In the genomic region with DNA sequence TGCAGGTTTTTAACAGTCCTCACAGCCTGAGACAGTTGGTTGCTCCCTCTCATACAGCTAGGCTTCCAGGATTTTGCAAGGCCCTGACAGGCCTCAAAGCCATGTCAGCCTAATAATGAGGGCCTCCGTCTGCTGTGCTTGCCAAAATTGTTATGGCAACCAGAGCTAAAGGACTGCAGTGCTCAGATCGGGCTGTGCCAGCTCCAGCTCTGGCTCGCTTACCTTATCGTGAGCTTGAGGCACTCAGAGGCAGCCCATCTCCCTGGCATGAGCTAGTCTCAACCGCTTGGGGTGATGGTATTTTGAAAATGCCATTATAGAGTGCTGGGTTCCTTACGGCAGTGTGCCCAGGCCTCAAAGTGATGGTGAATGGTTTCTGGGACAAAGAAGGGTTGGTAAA, we compare ENCODE assay signal across 18 cellular contexts. TPM values are rescaled to one million over a fixed set of nuclear protein-coding genes. Genes with fewer than 3 reads are reported as not detected.
DNase-seq lines count a peak whose midpoint lies in the region; ATAC-seq, FAIRE-seq and TF ChIP-seq lines count a peak whose summit lies in the region.
"Had no signal": no experiment of that assay in that cellular context is flagged by ENCODE, and none has a peak within 500 bp of the region (broad histone marks: within the 10 kb centered on the region; RNA-seq: fewer than 3 reads in every experiment).

No MANE protein-coding gene starts in this region.

- H3K79me2 ChIP-seq in astrocyte (ENCODE audit: insufficient read depth, low read length), result peaks cover 98% of the 10 kb centered on the region

- TF ChIP-seq CTCF in astrocyte (IDR thresholded peaks at IDR 0.05; ENCODE audit: insufficient read depth, low read depth, low read length) (no peak), right atrium auricular region (IDR thresholded peaks at IDR 0.05) (no peak), coronary artery (IDR thresholded peaks at IDR 0.05) (no peak), GM10266 (IDR thresholded peaks at IDR 0.05; ENCODE audit: control insufficient read depth, insufficient read depth, low read depth, missing control alignments) (no peak), mesothelial cell of epicardium (IDR thresholded peaks at IDR 0.05; ENCODE audit: unreplicated experiment) (no peak)

- peak; percentile 81 for ATAC-seq in Right ventricle myocardium inferior
- ATAC-seq: stimulated activated memory B cell treated with anti-CD40 and anti-IgM and Interleukin-4, amounts not matched to agents 10 μg/mL and 1 μg/mL and 100 μg/mL, for 72 hours had no signal

- H3K4me1 Mint-ChIP-seq in astrocyte (ENCODE audit: low read depth, unreplicated experiment), result peaks cover 25% of the 10 kb centered on the region
- H3K4me1 Mint-ChIP-seq in mesothelial cell of epicardium, result peaks cover 15% of the 10 kb centered on the region

- no peaks in the 10 kb centered on the region for H3K9me3 ChIP-seq in astrocyte (ENCODE audit: insufficient read depth, low read depth, low read length)
- H3K9me3 ChIP-seq in right atrium auricular region, result no peaks in the 10 kb centered on the region
- H3K9me3 ChIP-seq: upper lobe of left lung had no signal

- H3K36me3 Mint-ChIP-seq in astrocyte (ENCODE audit: low read depth, unreplicated experiment) (peaks cover 25% of the 10 kb centered on the region), mesothelial cell of epicardium (peaks cover 11% of the 10 kb centered on the region)

- no peaks in the 10 kb centered on the region for H3K9me3 Mint-ChIP-seq in astrocyte (ENCODE audit: unreplicated experiment)
- no peaks in the 10 kb centered on the region for H3K9me3 Mint-ChIP-seq in mesothelial cell of epicardium
- H3K9me3 Mint-ChIP-seq: CD8-positive, alpha-beta memory T cell; nephron; stimulated activated memory B cell treated with anti-CD40 and anti-IgM and Interleukin-4, amounts not matched to agents 10 μg/mL and 1 μg/mL and 100 μg/mL, for 72 hours had no signal

- H3K4me3 ChIP-seq in astrocyte (ENCODE audit: insufficient read depth, low read depth, low read length) (no peak overlapping the region), right atrium auricular region (no peak overlapping the region), coronary artery (no peak overlapping the region)
- H3K4me3 ChIP-seq: cardiac muscle cell, upper lobe of left lung had no signal

- peaks cover 30% of the 10 kb centered on the region for H3K4me1 ChIP-seq in astrocyte (ENCODE audit: insufficient read depth, low read length)
- H3K4me1 ChIP-seq in right atrium auricular region, result peaks cover 0 to 43% of the 10 kb centered on the region in 2 donors

- H3K27me3 ChIP-seq in astrocyte (ENCODE audit: insufficient read depth, low read length) (no peaks in the 10 kb centered on the region), right atrium auricular region (no peaks in the 10 kb centered on the region)
- H3K27me3 ChIP-seq: cardiac muscle cell, upper lobe of left lung had no signal

- peak overlapping the region; percentile 50 for H3K9ac ChIP-seq in astrocyte (ENCODE audit: low read length)

- no peak overlapping the region for H2AFZ ChIP-seq in astrocyte (ENCODE audit: low read depth, low read length)

- DNase-seq in Right ventricle myocardium inferior (ENCODE audit: missing footprints), result no peak
- DNase-seq in cardiac septum (ENCODE audit: low spot score), result no peak
- no peak for DNase-seq in astrocyte (ENCODE audit: low read depth)
- no peak for DNase-seq in right atrium auricular region (ENCODE audit: low spot score)
- DNase-seq in coronary artery (ENCODE audit: low spot score), result no peak
- DNase-seq in GM10266 (ENCODE audit: extremely low spot score), result no peak
- DNase-seq in mesothelial cell of epicardium (ENCODE audit: low spot score in 2 of 2, unreplicated experiment in 2 of 2), result no peak
- no peak for DNase-seq in activated effector memory CD4-positive, alpha-beta T cell treated with anti-CD3 and anti-CD28 coated beads, Interleukin-2, amount 50 U/mL, for 16 hours
- DNase-seq: activated CD4-positive, CD25-positive, alpha-beta regulatory T cell; CD8-positive, alpha-beta memory T cell; mesendoderm; NCI-H187; upper lobe of left lung had no signal

- FAIRE-seq in astrocyte (lab: Jason Lieb, UNC), result no peak
- FAIRE-seq: H54 had no signal

- H3K36me3 ChIP-seq in astrocyte (ENCODE audit: insufficient read depth, low read length) (peaks cover 27% of the 10 kb centered on the region), right atrium auricular region (peaks cover 4% of the 10 kb centered on the region)

- intact Hi-C loops in Right ventricle myocardium inferior (cut with DNase I) (loop anchor here (2.0 to 5.0 kb wide), 3 partner anchors 306 to 641 kb away; no protein-coding TSS in a partner anchor), cardiac septum (cut with DNase I) (loop anchor here (5.0 to 10.0 kb wide), 5 partner anchors 196 to 636 kb away; partner anchors contain the start of genes CDKN2B and DMRTA1)

- H3K27me3 Mint-ChIP-seq in astrocyte (ENCODE audit: low read depth, unreplicated experiment) (no peaks in the 10 kb centered on the region), mesothelial cell of epicardium (ENCODE audit: low read depth) (no peaks in the 10 kb centered on the region)
- H3K27me3 Mint-ChIP-seq: CD8-positive, alpha-beta memory T cell; stimulated activated memory B cell treated with anti-CD40 and anti-IgM and Interleukin-4, amounts not matched to agents 10 μg/mL and 1 μg/mL and 100 μg/mL, for 72 hours had no signal

- H3K27ac ChIP-seq in astrocyte (ENCODE audit: low read depth, low read length) (no peak overlapping the region), right atrium auricular region (peak overlapping the region; percentile 15 to 45), coronary artery (no peak overlapping the region)
- H3K27ac ChIP-seq: cardiac muscle cell had no signal

- H3K27ac Mint-ChIP-seq in astrocyte (ENCODE audit: unreplicated experiment) (no peak overlapping the region), mesothelial cell of epicardium (no peak overlapping the region)

- H3K4me2 ChIP-seq in astrocyte (ENCODE audit: low read length), result no peak overlapping the region

- peaks cover 54% of the 10 kb centered on the region for H4K20me1 ChIP-seq in astrocyte (ENCODE audit: insufficient read depth, low read length)

- H3K4me3 Mint-ChIP-seq in astrocyte (ENCODE audit: unreplicated experiment) (no peak overlapping the region), mesothelial cell of epicardium (no peak overlapping the region)
- H3K4me3 Mint-ChIP-seq: nephron; stimulated activated memory B cell treated with anti-CD40 and anti-IgM and Interleukin-4, amounts not matched to agents 10 μg/mL and 1 μg/mL and 100 μg/mL, for 72 hours had no signal

RNA-seq across cellular contexts. Expression of gene MTAP, which starts 8.4 kb away (rescaled TPM):
- total RNA-seq in Right ventricle myocardium inferior (20.4 TPM), cardiac septum (13.0 TPM), astrocyte (43.8 and 56.1 TPM in 2 replicates), right atrium auricular region (10 to 100 TPM in 1 of 2 donors, 1 to 10 TPM in 1; 9.1 to 10.3 TPM), mesothelial cell of epicardium (78.5 to 90.0 TPM (median 88.3 TPM) in 3 replicates)
- total RNA-seq: Daoy had no signal

Comparison
In these comparisons a context has a peak if more than half of its experiments do, and no peak if none do; other contexts are left out.
1. H3K27ac ChIP-seq: peak in right atrium auricular region (2 of 2); none in astrocyte (single experiment) and coronary artery (0 of 2).